ENCODE assay signal across 8 cellular contexts in genomic region chr14:73059326-73059725, GRCh38. TPM values are rescaled to one million over a fixed set of nuclear protein-coding genes. Genes with fewer than 3 reads are reported as not detected.
A peak's percentile ranks its signal among the peaks of the same experiment; 100 is the strongest.
DNase-seq lines count a peak whose midpoint lies in the region; ATAC-seq and TF ChIP-seq lines count a peak whose summit lies in the region.

No MANE protein-coding gene starts in this region.

- no peak overlapping the region for H3K4me3 Mint-ChIP-seq in glutamatergic neuron (ENCODE audit: unreplicated experiment)

- H3K27ac Mint-ChIP-seq in glutamatergic neuron (ENCODE audit: unreplicated experiment): no peak overlapping the region

- intact Hi-C loops in left cardiac atrium (cut with DNase I) (no loop called here), cardiac septum (cut with DNase I) (loop anchor here (2.0 kb wide), 1 partner anchor 33 kb away; the partner anchor contains the start of gene ZFYVE1)

- H3K27me3 Mint-ChIP-seq in glutamatergic neuron (ENCODE audit: unreplicated experiment): no peaks in the 10 kb centered on the region

- TF ChIP-seq CTCF in glutamatergic neuron (IDR thresholded peaks at IDR 0.05; ENCODE audit: partially characterized antibody, unreplicated experiment): no peak

- peaks cover 1% of the 10 kb centered on the region for H3K9me3 Mint-ChIP-seq in glutamatergic neuron (ENCODE audit: unreplicated experiment)

- H3K27ac ChIP-seq in layer of hippocampus (ENCODE audit: low read depth, low read length): peak overlapping the region; percentile 90

- no peaks in the 10 kb centered on the region for H3K36me3 Mint-ChIP-seq in glutamatergic neuron (ENCODE audit: unreplicated experiment)

- DNase-seq in left cardiac atrium (no peak), cardiac septum (ENCODE audit: low spot score) (no peak), amniotic epithelial cell (ENCODE audit: low read depth) (peak; percentile 64), glutamatergic neuron (no peak)

- ATAC-seq in left cardiac atrium: peak; percentile 10 to 20
- no peak for ATAC-seq in GM18909 (IDR thresholded peaks at IDR 0.05; ENCODE audit: poor library complexity, unreplicated experiment)
- ATAC-seq in GM21786 (IDR thresholded peaks at IDR 0.05; ENCODE audit: unreplicated experiment): no peak
- no peak for ATAC-seq in HG03439 (IDR thresholded peaks at IDR 0.05; ENCODE audit: unreplicated experiment)

- H3K27me3 ChIP-seq in layer of hippocampus (ENCODE audit: control insufficient read depth, insufficient read depth, low read length): no peaks in the 10 kb centered on the region

- H3K4me1 Mint-ChIP-seq in glutamatergic neuron (ENCODE audit: low read depth, unreplicated experiment): peaks cover 6% of the 10 kb centered on the region

RNA-seq across cellular contexts. Expression of gene RBM25, which starts 1.0 kb away (rescaled TPM):
- total RNA-seq in left cardiac atrium: 10 to 100 TPM; 32.0 to 47.3 TPM
- total RNA-seq in cardiac septum: 42.5 TPM
- 118 TPM for total RNA-seq in glutamatergic neuron (ENCODE audit: unreplicated experiment)

RNA-seq across cellular contexts. Expression of gene ZFYVE1, which starts 32.4 kb away (rescaled TPM):
- total RNA-seq in left cardiac atrium (10 to 100 TPM in 1 of 2 donors, 1 to 10 TPM in 1; 9.6 to 11.1 TPM), cardiac septum (12.1 TPM), glutamatergic neuron (ENCODE audit: unreplicated experiment) (43.7 TPM)

Comparison
In these comparisons a context has a peak if more than half of its experiments do, and no peak if none do; other contexts are left out.
1. ATAC-seq: peak in left cardiac atrium (2 of 2); none in GM18909 (single experiment), GM21786 (single experiment) and HG03439 (single experiment).